8 cellular contexts compared by ENCODE assay signal in the genomic region with DNA sequence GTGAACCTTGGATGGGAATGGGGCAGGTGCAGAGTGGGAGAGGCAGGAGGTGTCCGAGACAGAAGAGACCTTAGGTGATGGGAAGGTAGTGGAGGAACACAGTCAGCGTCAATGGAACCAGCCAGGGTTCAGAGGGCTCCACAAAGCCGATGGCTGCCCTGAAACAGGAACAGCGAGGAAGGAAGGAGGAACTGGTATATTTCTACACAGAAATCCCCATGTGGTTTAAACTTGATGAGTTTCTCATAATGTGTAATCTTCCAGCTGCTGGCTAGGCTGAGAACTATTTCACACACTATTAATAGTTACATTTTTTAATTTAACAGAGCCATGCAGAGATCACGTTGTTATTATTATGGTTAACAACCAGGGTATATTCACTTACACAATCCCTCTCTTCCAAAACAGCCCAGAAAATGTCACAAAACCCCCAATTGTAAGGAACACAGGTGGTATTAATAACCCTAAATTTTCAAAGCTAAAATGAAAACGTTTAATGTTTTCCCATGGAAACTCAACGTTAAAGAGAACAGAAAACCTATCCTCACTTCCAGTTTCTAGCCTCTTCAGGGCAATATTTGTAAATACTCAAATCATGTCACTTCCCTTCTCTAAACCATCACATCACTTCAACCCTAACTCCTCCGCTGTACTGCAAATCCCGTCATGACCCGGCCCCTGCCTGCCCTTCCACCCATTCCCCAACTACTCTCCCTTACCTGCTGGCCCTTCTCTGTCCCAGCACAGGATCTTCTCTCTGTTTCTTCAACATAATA.
DNase-seq lines count a peak whose midpoint lies in the region; ATAC-seq and TF ChIP-seq lines count a peak whose summit lies in the region.

No MANE protein-coding gene starts in this region.

- TF ChIP-seq CTCF in esophagus squamous epithelium (IDR thresholded peaks at IDR 0.05) = no peak
- no peak for TF ChIP-seq CTCF in gastrocnemius medialis (IDR thresholded peaks at IDR 0.05 in 4 of 5, conservative IDR thresholded peaks at IDR 0.05 in 1 of 5)

- H3K9me3 ChIP-seq in HUES6 (ENCODE audit: control insufficient read depth, insufficient read depth, low read depth, low read length) = no peaks in the 10 kb centered on the region
- no peaks in the 10 kb centered on the region for H3K9me3 ChIP-seq in esophagus squamous epithelium
- no peaks in the 10 kb centered on the region for H3K9me3 ChIP-seq in gastrocnemius medialis

- TF ChIP-seq POLR2A in esophagus squamous epithelium (IDR thresholded peaks at IDR 0.05) (no peak), gastrocnemius medialis (IDR thresholded peaks at IDR 0.05) (no peak)

- H3K27me3 ChIP-seq in HUES6 (ENCODE audit: control insufficient read depth, insufficient read depth, low read length) = no peaks in the 10 kb centered on the region
- no peaks in the 10 kb centered on the region for H3K27me3 ChIP-seq in esophagus squamous epithelium
- no peaks in the 10 kb centered on the region for H3K27me3 ChIP-seq in gastrocnemius medialis

- H3K36me3 ChIP-seq in HUES6 (ENCODE audit: control insufficient read depth, insufficient read depth, low read length) (no peaks in the 10 kb centered on the region), esophagus squamous epithelium (peaks cover 0 to 5% (median 0%) of the 10 kb centered on the region in 3 donors), gastrocnemius medialis (no peaks in the 10 kb centered on the region)

- peak overlapping the region; percentile 5 for H3K9ac ChIP-seq in HUES6 (ENCODE audit: low read length)

- intact Hi-C loops in esophagus squamous epithelium (cut with DNase I) = no loop called here
- intact Hi-C loops in gastrocnemius medialis (cut with DNase I; ENCODE audit: low total_unique reads) = no loop called here

- WGBS in esophagus squamous epithelium, 2 donors = 44 to 58% methylated on average over 10 of the region's 10 CpGs

- H3K27ac ChIP-seq in HUES6 (ENCODE audit: low read depth, low read length) (no peak overlapping the region), esophagus squamous epithelium (peak overlapping the region; percentile 79 to 97 (median 93)), gastrocnemius medialis (peak overlapping the region; percentile 80 to 95 (median 83))

- no peak for DNase-seq in activated CD4-positive, CD25-positive, alpha-beta regulatory T cell (lab: John Stamatoyannopoulos, UW)
- DNase-seq in esophagus squamous epithelium (lab: John Stamatoyannopoulos, UW) (no peak), gastrocnemius medialis (no peak), NCI-H82 (lab: John Stamatoyannopoulos, UW) (no peak)
- DNase-seq in activated CD4-positive, alpha-beta T cell treated with anti-CD3 and anti-CD28 coated beads, Interleukin-2, amount 50 U/mL, for 48 hours = no peak

- in situ Hi-C loops in gastrocnemius medialis (cut with MboI; ENCODE audit: low sequenced_read_pairs in 4 of 4) = no loop called here

- peaks cover 15% of the 10 kb centered on the region for H3K4me1 ChIP-seq in HUES6 (ENCODE audit: control insufficient read depth, insufficient read depth, low read length)
- peaks cover 64 to 94% (median 70%) of the 10 kb centered on the region in 3 donors for H3K4me1 ChIP-seq in esophagus squamous epithelium
- H3K4me1 ChIP-seq in gastrocnemius medialis = peaks cover 83 to 90% of the 10 kb centered on the region in 2 donors

- H3K4me3 ChIP-seq in HUES6 (ENCODE audit: low read depth, low read length) (no peak overlapping the region), esophagus squamous epithelium (peak overlapping the region in 1 of 4 donors; percentile 2), gastrocnemius medialis (no peak overlapping the region)

- peak; percentile 45 to 52 for ATAC-seq in activated CD4-positive, CD25-positive, alpha-beta regulatory T cell treated with anti-CD3 and anti-CD28 coated beads, Interleukin-2, amount 50 U/mL, for 24 hours
- peak in 1 of 2 donors; percentile 37 for ATAC-seq in gastrocnemius medialis
- ATAC-seq in HG03045 (IDR thresholded peaks at IDR 0.05; ENCODE audit: unreplicated experiment) = no peak
